Comparison of ENCODE assay signal across 1 cellular context in genomic region chr16:28294201-28294600, GRCh38.
TF ChIP-seq lines count a peak whose summit lies in the region.

No MANE protein-coding gene starts in this region.

TF ChIP-seq in K562, 482 proteins besides CTCF, POLR2A, EP300 and RAD21 (continued from another document):
- TF ChIP-seq ZNF512 (tag; IDR thresholded peaks at IDR 0.05) (no peak), BCOR (IDR thresholded peaks at IDR 0.05) (0 out of 2 replicates have a peak, but pooled peaks have one; percentile 40), RBM25 (IDR thresholded peaks at IDR 0.05; ENCODE audit: low read depth, low read length, severe bottlenecking) (peak; percentile 96)
